Comparison of ENCODE assay signal across 1 cellular context in the genomic region with DNA sequence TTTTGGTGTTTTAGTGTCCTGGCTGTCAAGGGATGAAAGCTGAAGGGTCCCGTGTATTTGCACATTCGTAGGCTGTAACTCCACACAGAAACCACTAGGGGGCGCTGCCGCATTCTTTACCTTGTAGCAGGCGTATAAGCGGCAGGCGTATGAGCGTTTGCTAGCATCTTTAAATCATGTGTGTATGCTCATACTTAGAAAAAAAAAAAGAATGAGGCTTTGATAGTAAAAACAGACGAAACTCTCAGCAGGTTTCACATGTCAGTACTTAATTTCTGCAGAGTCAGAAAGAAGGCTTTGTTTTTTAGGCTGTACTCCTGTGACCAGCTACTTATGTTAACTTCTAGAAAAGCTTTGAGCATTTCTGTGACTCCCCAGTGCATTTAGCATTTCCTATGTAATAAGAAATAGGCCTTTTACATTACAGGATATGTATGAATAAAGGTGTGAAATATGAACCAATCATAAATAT.
A peak's percentile ranks its signal among the peaks of the same experiment; 100 is the strongest.
TF ChIP-seq lines count a peak whose summit lies in the region.

No MANE protein-coding gene starts in this region.

TF ChIP-seq in SK-N-SH, 30 proteins besides CTCF, POLR2A, EP300 and RAD21 (continued from another document):
- TF ChIP-seq ZBTB33 (IDR thresholded peaks at IDR 0.05; ENCODE audit: borderline replicate concordance, low read depth) (0 out of 2 replicates have a peak, but pooled peaks have one; percentile 5), SIN3A (IDR thresholded peaks at IDR 0.05; ENCODE audit: borderline replicate concordance, low read depth, low read length) (no peak)
